In the genomic region with DNA sequence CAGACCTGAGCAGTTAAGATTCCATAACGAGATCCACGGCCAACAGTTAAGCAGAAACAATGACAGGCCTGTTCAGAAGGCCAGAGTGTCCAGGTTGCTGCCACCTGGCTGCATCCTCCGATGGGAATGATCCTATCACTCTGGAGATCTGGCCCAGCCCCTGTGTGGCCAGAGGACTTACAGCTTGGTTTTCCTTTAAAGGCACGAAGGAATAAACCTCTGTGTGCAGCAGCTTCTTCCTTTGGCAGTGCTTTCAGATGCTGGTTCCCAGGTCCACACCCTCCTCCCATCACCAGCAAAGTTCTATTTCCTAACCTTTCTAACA, we compare ENCODE assay signal across 1 cellular context.
TF ChIP-seq lines count a peak whose summit lies in the region.

No MANE protein-coding gene starts in this region.

TF ChIP-seq in WTC11, 78 proteins besides CTCF, POLR2A, EP300 and RAD21 (continued from another document):
- TF ChIP-seq, protein P1, sequence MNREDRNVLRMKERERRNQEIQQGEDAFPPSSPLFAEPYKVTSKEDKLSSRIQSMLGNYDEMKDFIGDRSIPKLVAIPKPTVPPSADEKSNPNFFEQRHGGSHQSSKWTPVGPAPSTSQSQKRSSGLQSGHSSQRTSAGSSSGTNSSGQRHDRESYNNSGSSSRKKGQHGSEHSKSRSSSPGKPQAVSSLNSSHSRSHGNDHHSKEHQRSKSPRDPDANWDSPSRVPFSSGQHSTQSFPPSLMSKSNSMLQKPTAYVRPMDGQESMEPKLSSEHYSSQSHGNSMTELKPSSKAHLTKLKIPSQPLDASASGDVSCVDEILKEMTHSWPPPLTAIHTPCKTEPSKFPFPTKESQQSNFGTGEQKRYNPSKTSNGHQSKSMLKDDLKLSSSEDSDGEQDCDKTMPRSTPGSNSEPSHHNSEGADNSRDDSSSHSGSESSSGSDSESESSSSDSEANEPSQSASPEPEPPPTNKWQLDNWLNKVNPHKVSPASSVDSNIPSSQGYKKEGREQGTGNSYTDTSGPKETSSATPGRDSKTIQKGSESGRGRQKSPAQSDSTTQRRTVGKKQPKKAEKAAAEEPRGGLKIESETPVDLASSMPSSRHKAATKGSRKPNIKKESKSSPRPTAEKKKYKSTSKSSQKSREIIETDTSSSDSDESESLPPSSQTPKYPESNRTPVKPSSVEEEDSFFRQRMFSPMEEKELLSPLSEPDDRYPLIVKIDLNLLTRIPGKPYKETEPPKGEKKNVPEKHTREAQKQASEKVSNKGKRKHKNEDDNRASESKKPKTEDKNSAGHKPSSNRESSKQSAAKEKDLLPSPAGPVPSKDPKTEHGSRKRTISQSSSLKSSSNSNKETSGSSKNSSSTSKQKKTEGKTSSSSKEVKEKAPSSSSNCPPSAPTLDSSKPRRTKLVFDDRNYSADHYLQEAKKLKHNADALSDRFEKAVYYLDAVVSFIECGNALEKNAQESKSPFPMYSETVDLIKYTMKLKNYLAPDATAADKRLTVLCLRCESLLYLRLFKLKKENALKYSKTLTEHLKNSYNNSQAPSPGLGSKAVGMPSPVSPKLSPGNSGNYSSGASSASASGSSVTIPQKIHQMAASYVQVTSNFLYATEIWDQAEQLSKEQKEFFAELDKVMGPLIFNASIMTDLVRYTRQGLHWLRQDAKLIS (CRISPR knock-in tag; IDR thresholded peaks at IDR 0.05; ENCODE audit: borderline replicate concordance), result no peak
- no peak for TF ChIP-seq TEAD1 (CRISPR knock-in tag; IDR thresholded peaks at IDR 0.05)
- TF ChIP-seq, protein P2, sequence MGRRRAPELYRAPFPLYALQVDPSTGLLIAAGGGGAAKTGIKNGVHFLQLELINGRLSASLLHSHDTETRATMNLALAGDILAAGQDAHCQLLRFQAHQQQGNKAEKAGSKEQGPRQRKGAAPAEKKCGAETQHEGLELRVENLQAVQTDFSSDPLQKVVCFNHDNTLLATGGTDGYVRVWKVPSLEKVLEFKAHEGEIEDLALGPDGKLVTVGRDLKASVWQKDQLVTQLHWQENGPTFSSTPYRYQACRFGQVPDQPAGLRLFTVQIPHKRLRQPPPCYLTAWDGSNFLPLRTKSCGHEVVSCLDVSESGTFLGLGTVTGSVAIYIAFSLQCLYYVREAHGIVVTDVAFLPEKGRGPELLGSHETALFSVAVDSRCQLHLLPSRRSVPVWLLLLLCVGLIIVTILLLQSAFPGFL (CRISPR knock-in tag; IDR thresholded peaks at IDR 0.05; ENCODE audit: borderline replicate concordance), result no peak
- TF ChIP-seq, protein P3, sequence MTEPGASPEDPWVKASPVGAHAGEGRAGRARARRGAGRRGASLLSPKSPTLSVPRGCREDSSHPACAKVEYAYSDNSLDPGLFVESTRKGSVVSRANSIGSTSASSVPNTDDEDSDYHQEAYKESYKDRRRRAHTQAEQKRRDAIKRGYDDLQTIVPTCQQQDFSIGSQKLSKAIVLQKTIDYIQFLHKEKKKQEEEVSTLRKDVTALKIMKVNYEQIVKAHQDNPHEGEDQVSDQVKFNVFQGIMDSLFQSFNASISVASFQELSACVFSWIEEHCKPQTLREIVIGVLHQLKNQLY (CRISPR knock-in tag; IDR thresholded peaks at IDR 0.05), result no peak
- no peak for TF ChIP-seq GTF2I (CRISPR knock-in tag; conservative IDR thresholded peaks at IDR 0.05)
